Comparison of ENCODE assay signal across 19 cellular contexts in genomic region chr6:126181890-126182289, GRCh38.
"Had no signal": no experiment of that assay in that cellular context is flagged by ENCODE, and none has a peak within 500 bp of the region (broad histone marks: within the 10 kb centered on the region; RNA-seq: fewer than 3 reads in every experiment).

No MANE protein-coding gene starts in this region.

- H3K4me2 ChIP-seq: hepatocyte had no signal

- DNase-seq: activated CD4-positive, alpha-beta T cell treated with anti-CD3 and anti-CD28 coated beads, Interleukin-2, amount 50 U/mL, for 1 hour; activated CD8-positive, alpha-beta T cell treated with anti-CD3 and anti-CD28 coated beads, Interleukin-2, amount 10 ng/mL, durations not matched to agents 7 days and 5 days; activated gamma-delta T cell treated with Interleukin-2 at 50 U/mL for 16 hours; anterior cingulate cortex; dermis blood vessel endothelial cell; effector CD8-positive, alpha-beta T cell; erythroblast; foreskin melanocyte; glutamatergic neuron; left ventricle myocardium superior; stimulated activated naive CD8-positive, alpha-beta T cell treated with anti-CD3 and anti-CD28 coated beads, Interleukin-15, amount 100 ng/mL, for 72 hours; transverse colon had no signal

- H3K36me3 ChIP-seq: suprapubic skin, transverse colon had no signal

- H3K4me3 Mint-ChIP-seq: activated CD8-positive, alpha-beta T cell treated with anti-CD3 and anti-CD28 coated beads, Interleukin-2, amount 10 ng/mL, durations not matched to agents 7 days and 5 days; activated naive CD4-positive, alpha-beta T cell treated with anti-CD3 and anti-CD28 coated beads, Interleukin-2, amount 50 U/mL, for 24 hours; brain; memory B cell; stimulated activated effector memory CD8-positive, alpha-beta T cell treated with anti-CD3 and anti-CD28 coated beads, Interleukin-12 subunit alpha, Interleukin-12 subunit beta, amount 100 ng/mL, for 72 hours; stimulated activated naive CD8-positive, alpha-beta T cell treated with anti-CD3 and anti-CD28 coated beads, Interleukin-15, amount 100 ng/mL, for 72 hours had no signal

- H3K27me3 ChIP-seq: hepatocyte, suprapubic skin, transverse colon had no signal

- FAIRE-seq: urothelium cell line had no signal

- H3K79me2 ChIP-seq: hepatocyte had no signal

- H3K27ac ChIP-seq: hepatocyte, suprapubic skin, transverse colon had no signal

- H3K27ac Mint-ChIP-seq: activated CD8-positive, alpha-beta T cell treated with anti-CD3 and anti-CD28 coated beads, Interleukin-2, amount 10 ng/mL, durations not matched to agents 7 days and 5 days; activated naive CD4-positive, alpha-beta T cell treated with anti-CD3 and anti-CD28 coated beads, Interleukin-2, amount 50 U/mL, for 24 hours; memory B cell; stimulated activated effector memory CD8-positive, alpha-beta T cell treated with anti-CD3 and anti-CD28 coated beads, Interleukin-12 subunit alpha, Interleukin-12 subunit beta, amount 100 ng/mL, for 72 hours; stimulated activated naive CD8-positive, alpha-beta T cell treated with anti-CD3 and anti-CD28 coated beads, Interleukin-15, amount 100 ng/mL, for 72 hours had no signal

- H3K27me3 Mint-ChIP-seq: activated naive CD4-positive, alpha-beta T cell treated with anti-CD3 and anti-CD28 coated beads, Interleukin-2, amount 50 U/mL, for 24 hours; memory B cell; stimulated activated naive CD8-positive, alpha-beta T cell treated with anti-CD3 and anti-CD28 coated beads, Interleukin-15, amount 100 ng/mL, for 72 hours had no signal

- H3K4me3 ChIP-seq: hepatocyte, suprapubic skin, transverse colon had no signal

- H3K36me3 Mint-ChIP-seq: brain; memory B cell; stimulated activated effector memory CD8-positive, alpha-beta T cell treated with anti-CD3 and anti-CD28 coated beads, Interleukin-12 subunit alpha, Interleukin-12 subunit beta, amount 100 ng/mL, for 72 hours had no signal

- H2AFZ ChIP-seq: hepatocyte had no signal

- H3K4me1 Mint-ChIP-seq: activated naive CD4-positive, alpha-beta T cell treated with anti-CD3 and anti-CD28 coated beads, Interleukin-2, amount 50 U/mL, for 24 hours; brain; memory B cell; stimulated activated effector memory CD8-positive, alpha-beta T cell treated with anti-CD3 and anti-CD28 coated beads, Interleukin-12 subunit alpha, Interleukin-12 subunit beta, amount 100 ng/mL, for 72 hours had no signal

- H3K9me3 ChIP-seq: suprapubic skin, transverse colon had no signal

- H3K9me3 Mint-ChIP-seq: activated naive CD4-positive, alpha-beta T cell treated with anti-CD3 and anti-CD28 coated beads, Interleukin-2, amount 50 U/mL, for 24 hours; brain; memory B cell; stimulated activated naive CD8-positive, alpha-beta T cell treated with anti-CD3 and anti-CD28 coated beads, Interleukin-15, amount 100 ng/mL, for 72 hours had no signal

- H3K4me1 ChIP-seq: suprapubic skin, transverse colon had no signal
